ENCODE assay signal across 38 cellular contexts in the genomic region with DNA sequence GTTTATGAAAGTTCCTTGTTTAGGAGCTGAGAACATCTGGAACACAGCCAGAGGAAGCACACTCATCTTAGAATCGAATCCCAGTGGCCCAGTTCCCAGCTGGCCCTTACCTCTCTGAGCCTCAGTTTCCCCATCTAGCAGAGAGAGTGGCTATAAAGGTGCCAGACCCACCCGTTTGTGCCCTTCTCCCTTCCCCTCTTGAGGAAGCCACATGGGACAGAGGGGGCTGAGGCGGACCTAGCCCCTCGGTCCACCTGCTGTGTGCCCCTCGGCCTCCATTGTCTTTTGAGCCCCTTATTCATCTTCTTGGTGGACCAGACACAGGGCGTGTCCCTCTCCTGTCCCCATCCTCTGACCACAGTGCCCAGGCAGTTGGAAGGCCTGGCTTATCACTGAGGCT. TPM values are rescaled to one million over a fixed set of nuclear protein-coding genes. Genes with fewer than 3 reads are reported as not detected.
"Had no signal": no experiment of that assay in that cellular context is flagged by ENCODE, and none has a peak within 500 bp of the region (broad histone marks: within the 10 kb centered on the region; RNA-seq: fewer than 3 reads in every experiment).

No MANE protein-coding gene starts in this region.

- ATAC-seq: activated CD4-positive, alpha-beta T cell treated with anti-CD3 and anti-CD28 coated beads for 36 hours; activated CD8-positive, alpha-beta memory T cell treated with anti-CD3 and anti-CD28 coated beads, Interleukin-2, amount 10 ng/mL, durations not matched to agents 7 days and 5 days; activated CD8-positive, alpha-beta T cell treated with anti-CD3 and anti-CD28 coated beads, Interleukin-2, amount 10 ng/mL, durations not matched to agents 7 days and 5 days; activated naive CD8-positive, alpha-beta T cell treated with anti-CD3 and anti-CD28 coated beads, Interleukin-2, amount 50 U/mL, for 24 hours; foreskin keratinocyte; gastrocnemius medialis; T-helper 17 cell had no signal

- H3K4me1 ChIP-seq: adrenal gland, ascending aorta, breast epithelium, esophagus muscularis mucosa, gastrocnemius medialis had no signal

- H3K4me3 ChIP-seq: adrenal gland, ascending aorta, breast epithelium, cardiac muscle cell, coronary artery, dorsolateral prefrontal cortex, esophagus muscularis mucosa, gastrocnemius medialis had no signal

- H3K27me3 Mint-ChIP-seq: dendritic cell treated with granulocyte-macrophage colony-stimulating factor and Interleukin-4, amounts not matched to agents 40 ng/mL and 50 ng/mL, for 4 days had no signal

- H3K36me3 ChIP-seq: adrenal gland, ascending aorta, breast epithelium, cardiac muscle cell, esophagus muscularis mucosa, gastrocnemius medialis had no signal

- H3K36me3 Mint-ChIP-seq: activated CD4-positive, alpha-beta memory T cell treated with anti-CD3 and anti-CD28 coated beads for 36 hours; activated CD8-positive, alpha-beta memory T cell treated with anti-CD3 and anti-CD28 coated beads, Interleukin-2, amount 10 ng/mL, durations not matched to agents 7 days and 5 days; activated naive CD4-positive, alpha-beta T cell treated with anti-CD3 and anti-CD28 coated beads, Interleukin-2, amount 50 U/mL, for 24 hours; activated naive CD8-positive, alpha-beta T cell treated with anti-CD3 and anti-CD28 coated beads for 36 hours; brain had no signal

- H3K27ac ChIP-seq: adrenal gland, ascending aorta, breast epithelium, cardiac muscle cell, coronary artery, dorsolateral prefrontal cortex, esophagus muscularis mucosa, foreskin keratinocyte, gastrocnemius medialis had no signal

- H3K27me3 ChIP-seq: ascending aorta, breast epithelium, cardiac muscle cell, foreskin keratinocyte had no signal

- H3K4me3 Mint-ChIP-seq: activated CD4-positive, alpha-beta memory T cell treated with anti-CD3 and anti-CD28 coated beads for 36 hours; activated CD4-positive, alpha-beta T cell treated with anti-CD3 and anti-CD28 coated beads for 36 hours; activated CD4-positive, alpha-beta T cell treated with anti-CD3 and anti-CD28 coated beads, Interleukin-2, amount 10 ng/mL, durations not matched to agents 24 days and 14 days; activated CD8-positive, alpha-beta memory T cell treated with anti-CD3 and anti-CD28 coated beads, Interleukin-2, amount 10 ng/mL, durations not matched to agents 7 days and 5 days; activated CD8-positive, alpha-beta T cell treated with anti-CD3 and anti-CD28 coated beads, Interleukin-2, amount 10 ng/mL, durations not matched to agents 7 days and 5 days; activated naive CD4-positive, alpha-beta T cell treated with anti-CD3 and anti-CD28 coated beads for 36 hours; activated naive CD4-positive, alpha-beta T cell treated with anti-CD3 and anti-CD28 coated beads, Interleukin-2, amount 50 U/mL, for 24 hours; activated naive CD8-positive, alpha-beta T cell treated with anti-CD3 and anti-CD28 coated beads for 36 hours; activated naive CD8-positive, alpha-beta T cell treated with anti-CD3 and anti-CD28 coated beads, Interleukin-2, amount 50 U/mL, for 24 hours; activated T-helper 1 cell treated with anti-CD3 and anti-CD28 coated beads, Interleukin-12 subunit alpha, Interleukin-12 subunit beta, Interleukin-2, Interleukin-4 antibody, amounts not matched to agents 30 ng/mL and 10 ng/mL and 1 ng/mL, durations not matched to agents 14 hours and 24 hours and 36 hours; brain; dendritic cell treated with granulocyte-macrophage colony-stimulating factor and Interleukin-4, amounts not matched to agents 40 ng/mL and 50 ng/mL, for 4 days; endodermal cell; T-helper 17 cell; T-helper 2 cell treated with Interferon-gamma antibody and Interleukin-4, amounts not matched to agents 5 μg/mL and 100 μg/mL, for 36 hours had no signal

- H3K4me1 Mint-ChIP-seq: activated CD8-positive, alpha-beta memory T cell treated with anti-CD3 and anti-CD28 coated beads, Interleukin-2, amount 10 ng/mL, durations not matched to agents 7 days and 5 days had no signal

- H3K27ac Mint-ChIP-seq: activated CD4-positive, alpha-beta memory T cell treated with anti-CD3 and anti-CD28 coated beads for 36 hours; activated CD4-positive, alpha-beta T cell treated with anti-CD3 and anti-CD28 coated beads for 36 hours; activated CD4-positive, alpha-beta T cell treated with anti-CD3 and anti-CD28 coated beads, Interleukin-2, amount 10 ng/mL, durations not matched to agents 24 days and 14 days; activated CD8-positive, alpha-beta memory T cell treated with anti-CD3 and anti-CD28 coated beads, Interleukin-2, amount 10 ng/mL, durations not matched to agents 7 days and 5 days; activated CD8-positive, alpha-beta T cell treated with anti-CD3 and anti-CD28 coated beads, Interleukin-2, amount 10 ng/mL, durations not matched to agents 7 days and 5 days; activated naive CD4-positive, alpha-beta T cell treated with anti-CD3 and anti-CD28 coated beads for 36 hours; activated naive CD4-positive, alpha-beta T cell treated with anti-CD3 and anti-CD28 coated beads, Interleukin-2, amount 50 U/mL, for 24 hours; activated naive CD8-positive, alpha-beta T cell treated with anti-CD3 and anti-CD28 coated beads for 36 hours; activated naive CD8-positive, alpha-beta T cell treated with anti-CD3 and anti-CD28 coated beads, Interleukin-2, amount 50 U/mL, for 24 hours; activated T-helper 1 cell treated with anti-CD3 and anti-CD28 coated beads, Interleukin-12 subunit alpha, Interleukin-12 subunit beta, Interleukin-2, Interleukin-4 antibody, amounts not matched to agents 30 ng/mL and 10 ng/mL and 1 ng/mL, durations not matched to agents 14 hours and 24 hours and 36 hours; activated T-helper 2 cell treated with anti-CD3 and anti-CD28 coated beads, Interferon-gamma antibody, Interleukin-2, Interleukin-4, amounts not matched to agents 10 μg/mL and 5 μg/mL and 100 μg/mL, durations not matched to agents 14 hours and 24 hours and 36 hours; dendritic cell treated with granulocyte-macrophage colony-stimulating factor and Interleukin-4, amounts not matched to agents 40 ng/mL and 50 ng/mL, for 4 days; endodermal cell; T-helper 17 cell; T-helper 2 cell treated with Interferon-gamma antibody and Interleukin-4, amounts not matched to agents 5 μg/mL and 100 μg/mL, for 36 hours had no signal

- H3K9me3 ChIP-seq: adrenal gland, ascending aorta, breast epithelium, esophagus muscularis mucosa, gastrocnemius medialis had no signal

- H3K9me3 Mint-ChIP-seq: activated CD4-positive, alpha-beta memory T cell treated with anti-CD3 and anti-CD28 coated beads for 36 hours; activated CD4-positive, alpha-beta T cell treated with anti-CD3 and anti-CD28 coated beads, Interleukin-2, amount 10 ng/mL, durations not matched to agents 24 days and 14 days; activated naive CD4-positive, alpha-beta T cell treated with anti-CD3 and anti-CD28 coated beads for 36 hours; activated naive CD4-positive, alpha-beta T cell treated with anti-CD3 and anti-CD28 coated beads, Interleukin-2, amount 50 U/mL, for 24 hours; activated naive CD8-positive, alpha-beta T cell treated with anti-CD3 and anti-CD28 coated beads for 36 hours; activated naive CD8-positive, alpha-beta T cell treated with anti-CD3 and anti-CD28 coated beads, Interleukin-2, amount 50 U/mL, for 24 hours; activated T-helper 1 cell treated with anti-CD3 and anti-CD28 coated beads, Interleukin-12 subunit alpha, Interleukin-12 subunit beta, Interleukin-2, Interleukin-4 antibody, amounts not matched to agents 30 ng/mL and 10 ng/mL and 1 ng/mL, durations not matched to agents 14 hours and 24 hours and 36 hours; activated T-helper 2 cell treated with anti-CD3 and anti-CD28 coated beads, Interferon-gamma antibody, Interleukin-2, Interleukin-4, amounts not matched to agents 10 μg/mL and 5 μg/mL and 100 μg/mL, durations not matched to agents 14 hours and 24 hours and 36 hours; brain; dendritic cell treated with granulocyte-macrophage colony-stimulating factor and Interleukin-4, amounts not matched to agents 40 ng/mL and 50 ng/mL, for 4 days; endodermal cell; T-helper 2 cell treated with Interferon-gamma antibody and Interleukin-4, amounts not matched to agents 5 μg/mL and 100 μg/mL, for 36 hours had no signal

- DNase-seq: activated CD4-positive, alpha-beta memory T cell treated with anti-CD3 and anti-CD28 coated beads for 36 hours; activated CD4-positive, alpha-beta T cell treated with anti-CD3 and anti-CD28 coated beads for 36 hours; activated CD4-positive, alpha-beta T cell treated with anti-CD3 and anti-CD28 coated beads, Interleukin-2, amount 10 ng/mL, durations not matched to agents 24 days and 14 days; activated CD4-positive, CD25-positive, alpha-beta regulatory T cell; activated CD4-positive, CD25-positive, alpha-beta regulatory T cell treated with anti-CD3 and anti-CD28 coated beads, Interleukin-2, amount 50 U/mL, for 72 hours; activated CD8-positive, alpha-beta memory T cell treated with anti-CD3 and anti-CD28 coated beads, Interleukin-2, amount 10 ng/mL, durations not matched to agents 7 days and 5 days; activated CD8-positive, alpha-beta memory T cell treated with anti-CD3 and anti-CD28 coated beads, Interleukin-2, amount 50 U/mL, for 4 hours; activated CD8-positive, alpha-beta T cell treated with anti-CD3 and anti-CD28 coated beads, Interleukin-2, amount 10 ng/mL, durations not matched to agents 7 days and 5 days; activated effector memory CD4-positive, alpha-beta T cell treated with anti-CD3 and anti-CD28 coated beads, Interleukin-2, amount 50 U/mL, for 16 hours; activated naive CD4-positive, alpha-beta T cell treated with anti-CD3 and anti-CD28 coated beads for 36 hours; activated naive CD8-positive, alpha-beta T cell treated with anti-CD3 and anti-CD28 coated beads for 36 hours; activated naive CD8-positive, alpha-beta T cell treated with anti-CD3 and anti-CD28 coated beads, Interleukin-2, amount 50 U/mL, for 24 hours; activated T-cell treated with anti-CD3 and anti-CD28 coated beads, Interleukin-2, amount 50 U/mL, for 1 hour; activated T-cell treated with anti-CD3 and anti-CD28 coated beads, Interleukin-2, amount 50 U/mL, for 48 hours; adrenal gland; amygdala; central memory CD4-positive, alpha-beta T cell; cerebellar nuclear complex; dorsolateral prefrontal cortex; effector memory CD4-positive, alpha-beta T cell; endodermal cell; foreskin keratinocyte; gastrocnemius medialis; T-helper 1 cell; T-helper 17 cell had no signal

RNA-seq across cellular contexts. Expression of a gene that starts 5.9 kb away (rescaled TPM):
- total RNA-seq: activated T-helper 1 cell treated with anti-CD3 and anti-CD28 coated beads, Interleukin-12 subunit alpha, Interleukin-12 subunit beta, Interleukin-2, Interleukin-4 antibody, amounts not matched to agents 30 ng/mL and 10 ng/mL and 1 ng/mL, durations not matched to agents 14 hours and 24 hours and 36 hours; activated T-helper 2 cell treated with anti-CD3 and anti-CD28 coated beads, Interferon-gamma antibody, Interleukin-2, Interleukin-4, amounts not matched to agents 10 μg/mL and 5 μg/mL and 100 μg/mL, durations not matched to agents 14 hours and 24 hours and 36 hours; ascending aorta; cardiac muscle cell; endodermal cell; epithelial cell of proximal tubule; foreskin keratinocyte; gastrocnemius medialis had no signal
- polyA plus RNA-seq: cardiac muscle cell had no signal

RNA-seq across cellular contexts. Expression of a gene that starts 58.1 kb away (rescaled TPM):
- total RNA-seq: activated CD4-positive, alpha-beta memory T cell treated with anti-CD3 and anti-CD28 coated beads for 36 hours; activated CD4-positive, alpha-beta T cell treated with anti-CD3 and anti-CD28 coated beads for 36 hours; activated CD4-positive, alpha-beta T cell treated with anti-CD3 and anti-CD28 coated beads, Interleukin-2, amount 10 ng/mL, durations not matched to agents 24 days and 14 days; activated CD8-positive, alpha-beta memory T cell treated with anti-CD3 and anti-CD28 coated beads for 36 hours; activated CD8-positive, alpha-beta memory T cell treated with anti-CD3 and anti-CD28 coated beads, Interleukin-2, amount 10 ng/mL, durations not matched to agents 7 days and 5 days; activated CD8-positive, alpha-beta T cell treated with anti-CD3 and anti-CD28 coated beads, Interleukin-2, amount 10 ng/mL, durations not matched to agents 7 days and 5 days; activated naive CD4-positive, alpha-beta T cell treated with anti-CD3 and anti-CD28 coated beads for 36 hours; activated naive CD8-positive, alpha-beta T cell treated with anti-CD3 and anti-CD28 coated beads for 36 hours; activated T-helper 1 cell treated with anti-CD3 and anti-CD28 coated beads, Interleukin-12 subunit alpha, Interleukin-12 subunit beta, Interleukin-2, Interleukin-4 antibody, amounts not matched to agents 30 ng/mL and 10 ng/mL and 1 ng/mL, durations not matched to agents 14 hours and 24 hours and 36 hours; activated T-helper 2 cell treated with anti-CD3 and anti-CD28 coated beads, Interferon-gamma antibody, Interleukin-2, Interleukin-4, amounts not matched to agents 10 μg/mL and 5 μg/mL and 100 μg/mL, durations not matched to agents 14 hours and 24 hours and 36 hours; adrenal gland; ascending aorta; breast epithelium; cardiac muscle cell; dorsolateral prefrontal cortex; endodermal cell; epithelial cell of proximal tubule; esophagus muscularis mucosa; foreskin keratinocyte; gastrocnemius medialis had no signal
- polyA plus RNA-seq: adrenal gland, cardiac muscle cell, foreskin keratinocyte had no signal
